ENCODE assay signal across 8 cellular contexts in genomic region chr9:15510789-15511575, GRCh38. TPM values are rescaled to one million over a fixed set of nuclear protein-coding genes. Genes with fewer than 3 reads are reported as not detected.
DNase-seq lines count a peak whose midpoint lies in the region; ATAC-seq, FAIRE-seq and TF ChIP-seq lines count a peak whose summit lies in the region.

TSS of gene PSIP1 (minus strand) at chr9:15510970. CDS start at chr9:15510188, 782 bp downstream.

- no peaks in the 10 kb centered on the region for H3K9me2 ChIP-seq in MM.1S (replicated peaks; ENCODE audit: insufficient read depth, low read length)

- H3K27ac ChIP-seq in MM.1S (ENCODE audit: low read length): peak within 1 kb of the TSS; percentile 92
- H3K27ac ChIP-seq in foreskin keratinocyte: peak within 1 kb of the TSS; percentile 97

- peak; percentile 78 for FAIRE-seq in G401.6 (lab: Jason Lieb, UNC)

- H3K36me3 ChIP-seq in MM.1S (replicated peaks; ENCODE audit: insufficient read depth, low read length) (no peaks in the 10 kb centered on the region; the same call in 1 of the 2 replicates), neuron (ENCODE audit: insufficient read depth, low read length) (peaks cover 29% of the 10 kb centered on the region)

- peak within 1 kb of the TSS; percentile 31 for H2AFZ ChIP-seq in MM.1S (ENCODE audit: low read length)
- peak within 1 kb of the TSS; percentile 60 for H2AFZ ChIP-seq in neuron (ENCODE audit: low read depth, low read length)

- peak within 1 kb of the TSS; percentile 78 for H3K9ac ChIP-seq in MM.1S (ENCODE audit: low read length)

- peaks cover 31% of the 10 kb centered on the region for H3K79me2 ChIP-seq in MM.1S (ENCODE audit: low read length)

- H3K4me1 ChIP-seq in MM.1S (ENCODE audit: low read length) (no peaks in the 10 kb centered on the region), foreskin keratinocyte (peaks cover 20% of the 10 kb centered on the region), neuron (ENCODE audit: insufficient read depth, low read length) (peaks cover 28% of the 10 kb centered on the region)

- DNase-seq in HCEC 1CT: peak; percentile 79
- DNase-seq in MM.1S: peak; percentile 78
- peak; percentile 20 for DNase-seq in SIG-M5 (lab: John Stamatoyannopoulos, UW)
- DNase-seq in activated gamma-delta T cell treated with Interleukin-2 at 50 U/mL for 16 hours: peak; percentile 85
- DNase-seq in foreskin keratinocyte: peak; percentile 46 to 69
- DNase-seq in stromal cell of bone marrow (ENCODE audit: low read depth): peak; percentile 60

- H3K4me3 ChIP-seq in MM.1S (ENCODE audit: low read length) (peak within 1 kb of the TSS; percentile 73), neuron (ENCODE audit: low read length) (peak within 1 kb of the TSS; percentile 81)

- H3F3A ChIP-seq in MM.1S (ENCODE audit: insufficient read depth, low read length): peaks cover 7% of the 10 kb centered on the region

- TF ChIP-seq CTCF in MM.1S (IDR thresholded peaks at IDR 0.05; ENCODE audit: low read length) (no peak), foreskin keratinocyte (conservative IDR thresholded peaks at IDR 0.05) (peak; percentile 13)

- H3K9me3 ChIP-seq in MM.1S (replicated peaks; ENCODE audit: insufficient read depth, low read length): no peaks in the 10 kb centered on the region
- no peaks in the 10 kb centered on the region for H3K9me3 ChIP-seq in neuron (ENCODE audit: low read length)

- no peaks in the 10 kb centered on the region for H4K20me1 ChIP-seq in MM.1S (ENCODE audit: insufficient read depth, low read length)

- peak; percentile 89 for ATAC-seq in foreskin keratinocyte

- H3K27me3 ChIP-seq in MM.1S (replicated peaks; ENCODE audit: insufficient read depth, low read length) (no peaks in the 10 kb centered on the region), foreskin keratinocyte (no peaks in the 10 kb centered on the region), neuron (ENCODE audit: insufficient read depth, low read length) (no peaks in the 10 kb centered on the region)

- H3K4me2 ChIP-seq in MM.1S (ENCODE audit: low read depth, low read length): peak within 1 kb of the TSS; percentile 65

RNA-seq across cellular contexts. Expression of gene PSIP1, which starts in this region (rescaled TPM):
- total RNA-seq in foreskin keratinocyte: 38.6 and 46.9 TPM in 2 replicates
- polyA plus RNA-seq in foreskin keratinocyte: 22.9 and 27.8 TPM in 2 replicates

Comparison
In these comparisons a context has a peak if more than half of its experiments do, and no peak if none do; other contexts are left out.
1. Peak in every context shown above with its lines: DNase-seq, ATAC-seq, H3K4me3 ChIP-seq and H3K27ac ChIP-seq.
2. DNase-seq: peak in every context shown above with its lines; median percentile 85 in activated gamma-delta T cell treated with Interleukin-2 at 50 U/mL for 16 hours; 79 in HCEC 1CT; 78 in MM.1S; 60 in stromal cell of bone marrow; 58 in foreskin keratinocyte; 20 in SIG-M5.